In the genomic region with DNA sequence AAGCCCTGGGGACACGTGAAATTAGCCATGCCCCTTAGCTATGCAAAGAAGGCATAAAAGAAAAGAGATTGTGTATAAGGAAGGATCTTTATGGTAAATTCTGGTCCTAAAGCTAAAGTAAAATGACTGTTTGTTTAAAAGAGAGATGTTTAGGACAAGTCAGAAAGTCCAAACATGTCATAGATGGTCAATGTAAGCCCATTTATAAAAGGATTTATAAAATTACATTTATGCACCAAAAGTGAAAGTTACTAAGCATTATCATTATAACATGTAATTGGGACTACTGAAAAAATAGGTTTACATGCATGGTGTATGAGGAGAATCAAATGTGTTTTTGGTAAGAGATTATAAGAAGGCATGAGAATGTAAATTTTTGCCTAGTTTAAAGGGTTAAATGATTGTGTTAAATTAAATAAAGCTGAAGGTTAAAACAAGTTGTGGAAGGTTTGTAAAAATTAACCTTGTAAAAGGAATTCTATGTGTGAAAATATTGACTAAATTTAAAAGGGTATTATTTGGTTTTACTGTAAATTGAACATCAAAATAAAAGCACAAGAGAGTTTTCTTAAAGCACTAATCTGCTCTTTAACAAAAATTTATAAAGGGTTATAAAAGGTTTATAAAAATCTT, we compare ENCODE assay signal across 20 cellular contexts. TPM values are rescaled to one million over a fixed set of nuclear protein-coding genes. Genes with fewer than 3 reads are reported as not detected.
"Had no signal": no experiment of that assay in that cellular context is flagged by ENCODE, and none has a peak within 500 bp of the region (broad histone marks: within the 10 kb centered on the region; RNA-seq: fewer than 3 reads in every experiment).

No MANE protein-coding gene starts in this region.

- H3K27me3 ChIP-seq: cardiac muscle cell, esophagus muscularis mucosa, hepatocyte, tibial artery, uterus had no signal

- H3K36me3 Mint-ChIP-seq: activated CD4-positive, alpha-beta memory T cell treated with anti-CD3 and anti-CD28 coated beads for 36 hours; activated CD8-positive, alpha-beta memory T cell treated with anti-CD3 and anti-CD28 coated beads, Interleukin-2, amount 10 ng/mL, durations not matched to agents 7 days and 5 days had no signal

- H3K9me3 Mint-ChIP-seq: activated CD4-positive, alpha-beta memory T cell treated with anti-CD3 and anti-CD28 coated beads for 36 hours had no signal

- H3K4me1 ChIP-seq: esophagus muscularis mucosa, prostate gland, uterus had no signal

- H3K27me3 Mint-ChIP-seq: activated CD4-positive, alpha-beta memory T cell treated with anti-CD3 and anti-CD28 coated beads for 36 hours; activated CD4-positive, alpha-beta T cell treated with anti-CD3 and anti-CD28 coated beads for 36 hours; activated CD8-positive, alpha-beta memory T cell treated with anti-CD3 and anti-CD28 coated beads, Interleukin-2, amount 10 ng/mL, durations not matched to agents 7 days and 5 days had no signal

- H3K9me3 ChIP-seq: esophagus muscularis mucosa, prostate gland, uterus had no signal

- H3K27ac Mint-ChIP-seq: activated CD4-positive, alpha-beta memory T cell treated with anti-CD3 and anti-CD28 coated beads for 36 hours; activated CD4-positive, alpha-beta T cell treated with anti-CD3 and anti-CD28 coated beads for 36 hours; activated CD8-positive, alpha-beta memory T cell treated with anti-CD3 and anti-CD28 coated beads, Interleukin-2, amount 10 ng/mL, durations not matched to agents 7 days and 5 days; activated naive CD4-positive, alpha-beta T cell treated with anti-CD3 and anti-CD28 coated beads for 36 hours; activated T-helper 2 cell treated with anti-CD3 and anti-CD28 coated beads, Interferon-gamma antibody, Interleukin-2, Interleukin-4, amounts not matched to agents 10 μg/mL and 5 μg/mL and 100 μg/mL, durations not matched to agents 14 hours and 24 hours and 36 hours; nephron progenitor cell had no signal

- H3K4me3 Mint-ChIP-seq: activated CD4-positive, alpha-beta memory T cell treated with anti-CD3 and anti-CD28 coated beads for 36 hours; activated CD4-positive, alpha-beta T cell treated with anti-CD3 and anti-CD28 coated beads for 36 hours; activated CD8-positive, alpha-beta memory T cell treated with anti-CD3 and anti-CD28 coated beads, Interleukin-2, amount 10 ng/mL, durations not matched to agents 7 days and 5 days; activated naive CD4-positive, alpha-beta T cell treated with anti-CD3 and anti-CD28 coated beads for 36 hours; nephron progenitor cell had no signal

- DNase-seq: activated CD4-positive, alpha-beta memory T cell treated with anti-CD3 and anti-CD28 coated beads for 36 hours; activated CD4-positive, alpha-beta T cell treated with anti-CD3 and anti-CD28 coated beads for 36 hours; activated CD8-positive, alpha-beta memory T cell treated with anti-CD3 and anti-CD28 coated beads, Interleukin-2, amount 10 ng/mL, durations not matched to agents 7 days and 5 days; activated naive CD4-positive, alpha-beta T cell treated with anti-CD3 and anti-CD28 coated beads for 36 hours; activated T-cell treated with anti-CD3 and anti-CD28 coated beads, Interleukin-2, amount 50 U/mL, for 1 hour; kidney glomerular epithelial cell; left ventricle myocardium superior; nephron progenitor cell; right cardiac atrium; small intestine; stimulated activated CD4-positive, alpha-beta T cell treated with anti-CD3 and anti-CD28 coated beads, Interleukin-4, amount 100 ng/mL, for 24 hours; stimulated activated naive CD4-positive, alpha-beta T cell; tibial artery; uterus had no signal

- H3K4me3 ChIP-seq: cardiac muscle cell, esophagus muscularis mucosa, hepatocyte, prostate gland, tibial artery, uterus had no signal

- H2AFZ ChIP-seq: hepatocyte had no signal

- H3K79me2 ChIP-seq: hepatocyte had no signal

- H3K4me2 ChIP-seq: hepatocyte had no signal

- H3K27ac ChIP-seq: cardiac muscle cell, esophagus muscularis mucosa, hepatocyte, prostate gland, tibial artery, uterus had no signal

- H3K36me3 ChIP-seq: cardiac muscle cell, esophagus muscularis mucosa, prostate gland, tibial artery, uterus had no signal

- H3K4me1 Mint-ChIP-seq: activated CD4-positive, alpha-beta T cell treated with anti-CD3 and anti-CD28 coated beads for 36 hours; activated CD8-positive, alpha-beta memory T cell treated with anti-CD3 and anti-CD28 coated beads, Interleukin-2, amount 10 ng/mL, durations not matched to agents 7 days and 5 days; nephron progenitor cell had no signal

RNA-seq across cellular contexts. Expression of a gene that starts 50.4 kb away (rescaled TPM):
- total RNA-seq: activated CD4-positive, alpha-beta memory T cell treated with anti-CD3 and anti-CD28 coated beads for 36 hours; activated CD4-positive, alpha-beta T cell treated with anti-CD3 and anti-CD28 coated beads for 36 hours; activated CD8-positive, alpha-beta memory T cell treated with anti-CD3 and anti-CD28 coated beads, Interleukin-2, amount 10 ng/mL, durations not matched to agents 7 days and 5 days; activated naive CD4-positive, alpha-beta T cell treated with anti-CD3 and anti-CD28 coated beads for 36 hours; activated T-helper 2 cell treated with anti-CD3 and anti-CD28 coated beads, Interferon-gamma antibody, Interleukin-2, Interleukin-4, amounts not matched to agents 10 μg/mL and 5 μg/mL and 100 μg/mL, durations not matched to agents 14 hours and 24 hours and 36 hours; cardiac muscle cell; glomerular endothelial cell; left ventricle myocardium superior had no signal
